ENCODE assay signal across 1 cellular context in genomic region chr1:225937048-225937968, GRCh38.
TF ChIP-seq lines count a peak whose summit lies in the region.

No MANE protein-coding gene starts in this region.

TF ChIP-seq in WTC11, 78 proteins besides CTCF, POLR2A, EP300 and RAD21 (continued from another document):
- TF ChIP-seq ARID4B (CRISPR knock-in tag; IDR thresholded peaks at IDR 0.05; ENCODE audit: borderline replicate concordance) = no peak
- TF ChIP-seq, protein P1, sequence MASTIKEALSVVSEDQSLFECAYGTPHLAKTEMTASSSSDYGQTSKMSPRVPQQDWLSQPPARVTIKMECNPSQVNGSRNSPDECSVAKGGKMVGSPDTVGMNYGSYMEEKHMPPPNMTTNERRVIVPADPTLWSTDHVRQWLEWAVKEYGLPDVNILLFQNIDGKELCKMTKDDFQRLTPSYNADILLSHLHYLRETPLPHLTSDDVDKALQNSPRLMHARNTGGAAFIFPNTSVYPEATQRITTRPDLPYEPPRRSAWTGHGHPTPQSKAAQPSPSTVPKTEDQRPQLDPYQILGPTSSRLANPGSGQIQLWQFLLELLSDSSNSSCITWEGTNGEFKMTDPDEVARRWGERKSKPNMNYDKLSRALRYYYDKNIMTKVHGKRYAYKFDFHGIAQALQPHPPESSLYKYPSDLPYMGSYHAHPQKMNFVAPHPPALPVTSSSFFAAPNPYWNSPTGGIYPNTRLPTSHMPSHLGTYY (CRISPR knock-in tag; IDR thresholded peaks at IDR 0.05) = no peak
- TF ChIP-seq, protein P2, sequence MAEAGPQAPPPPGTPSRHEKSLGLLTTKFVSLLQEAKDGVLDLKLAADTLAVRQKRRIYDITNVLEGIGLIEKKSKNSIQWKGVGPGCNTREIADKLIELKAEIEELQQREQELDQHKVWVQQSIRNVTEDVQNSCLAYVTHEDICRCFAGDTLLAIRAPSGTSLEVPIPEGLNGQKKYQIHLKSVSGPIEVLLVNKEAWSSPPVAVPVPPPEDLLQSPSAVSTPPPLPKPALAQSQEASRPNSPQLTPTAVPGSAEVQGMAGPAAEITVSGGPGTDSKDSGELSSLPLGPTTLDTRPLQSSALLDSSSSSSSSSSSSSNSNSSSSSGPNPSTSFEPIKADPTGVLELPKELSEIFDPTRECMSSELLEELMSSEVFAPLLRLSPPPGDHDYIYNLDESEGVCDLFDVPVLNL (CRISPR knock-in tag; IDR thresholded peaks at IDR 0.05; ENCODE audit: borderline replicate concordance, low read depth) = no peak
- TF ChIP-seq ZNF263 (CRISPR knock-in tag; IDR thresholded peaks at IDR 0.05; ENCODE audit: low read depth) = no peak
- no peak for TF ChIP-seq ELF4 (CRISPR knock-in tag; IDR thresholded peaks at IDR 0.05; ENCODE audit: low read depth)
- TF ChIP-seq SMAD3 (CRISPR knock-in tag; IDR thresholded peaks at IDR 0.05; ENCODE audit: borderline replicate concordance) = no peak
- TF ChIP-seq ZNF138 (CRISPR knock-in tag; conservative IDR thresholded peaks at IDR 0.05) = no peak
- no peak for TF ChIP-seq PREB (CRISPR knock-in tag; IDR thresholded peaks at IDR 0.05; ENCODE audit: borderline replicate concordance)
- no peak for TF ChIP-seq JAZF1 (CRISPR knock-in tag; IDR thresholded peaks at IDR 0.05)
- TF ChIP-seq CBFB (CRISPR knock-in tag; IDR thresholded peaks at IDR 0.05; ENCODE audit: low read depth) = no peak
